1 cellular context compared by ENCODE assay signal in genomic region chr5:65925094-65925600, GRCh38.
A peak's percentile ranks its signal among the peaks of the same experiment; 100 is the strongest.
TF ChIP-seq lines count a peak whose summit lies in the region.

No MANE protein-coding gene starts in this region.

TF ChIP-seq in WTC11, 78 proteins besides CTCF, POLR2A, EP300 and RAD21 (continued from another document):
- TF ChIP-seq ZNF512 (CRISPR knock-in tag; IDR thresholded peaks at IDR 0.05; ENCODE audit: borderline replicate concordance) (no peak), ZNF219 (CRISPR knock-in tag; IDR thresholded peaks at IDR 0.05; ENCODE audit: borderline replicate concordance) (no peak), ELF4 (CRISPR knock-in tag; IDR thresholded peaks at IDR 0.05; ENCODE audit: low read depth) (no peak), ZNF232 (CRISPR knock-in tag; IDR thresholded peaks at IDR 0.05) (peak; percentile 58), USF1 (CRISPR knock-in tag; IDR thresholded peaks at IDR 0.05) (no peak), CREM (CRISPR knock-in tag; IDR thresholded peaks at IDR 0.05) (no peak), CBFB (CRISPR knock-in tag; IDR thresholded peaks at IDR 0.05; ENCODE audit: low read depth) (no peak), TEAD1 (CRISPR knock-in tag; IDR thresholded peaks at IDR 0.05) (no peak), ZNF263 (CRISPR knock-in tag; IDR thresholded peaks at IDR 0.05; ENCODE audit: low read depth) (no peak), NR2C2 (CRISPR knock-in tag; IDR thresholded peaks at IDR 0.05) (no peak), EMX1 (CRISPR knock-in tag; IDR thresholded peaks at IDR 0.05) (no peak), SMAD4 (CRISPR knock-in tag; IDR thresholded peaks at IDR 0.05) (no peak), E2F4 (CRISPR knock-in tag; IDR thresholded peaks at IDR 0.05; ENCODE audit: borderline replicate concordance, low read depth) (no peak), JAZF1 (CRISPR knock-in tag; IDR thresholded peaks at IDR 0.05) (no peak), ERG (CRISPR knock-in tag; IDR thresholded peaks at IDR 0.05) (no peak), MYBL2 (CRISPR knock-in tag; IDR thresholded peaks at IDR 0.05) (peak; percentile 55), SMAD3 (CRISPR knock-in tag; IDR thresholded peaks at IDR 0.05; ENCODE audit: borderline replicate concordance) (no peak), ZNF671 (CRISPR knock-in tag; IDR thresholded peaks at IDR 0.05) (no peak), ARID4B (CRISPR knock-in tag; IDR thresholded peaks at IDR 0.05; ENCODE audit: borderline replicate concordance) (peak; percentile 32; the same call in 1 of the 2 replicates), NFYB (CRISPR knock-in tag; conservative IDR thresholded peaks at IDR 0.05; ENCODE audit: low read depth) (no peak; the same call in 1 of the 2 replicates), ESRRA (CRISPR knock-in tag; IDR thresholded peaks at IDR 0.05; ENCODE audit: borderline replicate concordance) (no peak), IRF1 (CRISPR knock-in tag; IDR thresholded peaks at IDR 0.05) (no peak), MAX (CRISPR knock-in tag; IDR thresholded peaks at IDR 0.05) (no peak; the same call in 1 of the 2 replicates), TCF7 (CRISPR knock-in tag; IDR thresholded peaks at IDR 0.05; ENCODE audit: low read depth) (peak; percentile 66; the same call in 1 of the 2 replicates)
